24 cellular contexts compared by ENCODE assay signal in the genomic region with DNA sequence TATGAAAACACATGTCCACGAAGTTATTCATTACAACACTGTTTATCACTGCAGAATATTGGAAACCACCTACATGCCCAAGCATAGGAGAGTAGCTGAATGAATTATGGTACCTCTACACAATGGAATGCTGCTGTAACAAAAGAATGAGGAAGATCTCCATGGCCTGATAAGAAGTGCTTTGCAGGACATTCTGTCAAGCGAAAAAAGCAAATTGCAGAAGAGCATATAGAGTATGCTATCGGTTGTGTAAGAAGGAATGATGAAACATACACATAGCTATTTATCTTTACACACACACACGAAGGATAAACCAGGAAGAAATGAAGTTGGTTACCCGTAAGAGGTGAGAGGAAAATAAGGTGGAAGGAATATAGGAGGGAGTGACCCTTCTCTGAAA. TPM values are rescaled to one million over a fixed set of nuclear protein-coding genes. Genes with fewer than 3 reads are reported as not detected.
"Had no signal": no experiment of that assay in that cellular context is flagged by ENCODE, and none has a peak within 500 bp of the region (broad histone marks: within the 10 kb centered on the region; RNA-seq: fewer than 3 reads in every experiment).

No MANE protein-coding gene starts in this region.

- H3K27ac Mint-ChIP-seq: natural killer cell treated with Interleukin-12 subunit alpha and Interleukin-12 subunit beta and Interleukin-15 and Interleukin-18, amount 100 ng/mL, for 72 hours had no signal

- H3K27ac ChIP-seq: cardiac muscle cell, esophagus squamous epithelium, right atrium auricular region, tibial artery, vagina had no signal

- H3K36me3 Mint-ChIP-seq: natural killer cell treated with Interleukin-12 subunit alpha and Interleukin-12 subunit beta and Interleukin-15 and Interleukin-18, amount 100 ng/mL, for 72 hours had no signal

- ATAC-seq: natural killer cell treated with Interleukin-12 subunit alpha and Interleukin-12 subunit beta and Interleukin-15 and Interleukin-18, amount 100 ng/mL, for 72 hours had no signal

- H3K4me3 ChIP-seq: cardiac muscle cell, esophagus squamous epithelium, right atrium auricular region, tibial artery, vagina had no signal

- DNase-seq: activated CD4-positive, CD25-positive, alpha-beta regulatory T cell treated with anti-CD3 and anti-CD28 coated beads, Interleukin-2, amount 50 U/mL, for 72 hours; activated naive CD4-positive, alpha-beta T cell; activated T-cell treated with anti-CD3 and anti-CD28 coated beads for 4 hours; esophagus squamous epithelium; glutamatergic neuron; hypothalamus; kidney glomerular epithelial cell; nucleus accumbens; small intestine; stimulated activated CD4-positive, alpha-beta T cell treated with anti-CD3 and anti-CD28 coated beads, Interleukin-4, amount 100 ng/mL, for 24 hours; stimulated activated naive CD4-positive, alpha-beta T cell; T-helper 9 cell; tibial artery had no signal

- H3K9me3 Mint-ChIP-seq: natural killer cell treated with Interleukin-12 subunit alpha and Interleukin-12 subunit beta and Interleukin-15 and Interleukin-18, amount 100 ng/mL, for 72 hours had no signal

- H3K36me3 ChIP-seq: cardiac muscle cell, esophagus squamous epithelium, right atrium auricular region, tibial artery, vagina had no signal

- H3K27me3 ChIP-seq: right atrium auricular region, vagina had no signal

- H3K9me3 ChIP-seq: esophagus squamous epithelium, right atrium auricular region, tibial artery, vagina had no signal

- H3K4me3 Mint-ChIP-seq: natural killer cell treated with Interleukin-12 subunit alpha and Interleukin-12 subunit beta and Interleukin-15 and Interleukin-18, amount 100 ng/mL, for 72 hours had no signal

- H3K4me1 ChIP-seq: esophagus squamous epithelium, right atrium auricular region, tibial artery, vagina had no signal

RNA-seq across cellular contexts. Expression of gene CEACAM20, which starts 37.5 kb away (rescaled TPM):
- total RNA-seq: activated CD8-positive, alpha-beta memory T cell treated with anti-CD3 and anti-CD28 coated beads for 36 hours; astrocyte; cardiac muscle cell; esophagus squamous epithelium; fibroblast of villous mesenchyme; lower leg skin; mesenteric fat pad; natural killer cell treated with Interleukin-12 subunit alpha and Interleukin-12 subunit beta and Interleukin-15 and Interleukin-18, amount 100 ng/mL, for 72 hours; posterior vena cava; right atrium auricular region; subcutaneous adipose tissue; vagina had no signal
- polyA plus RNA-seq: cardiac muscle cell had no signal

RNA-seq across cellular contexts. Expression of gene IGSF23, which starts 46.4 kb away (rescaled TPM):
- total RNA-seq: activated CD8-positive, alpha-beta memory T cell treated with anti-CD3 and anti-CD28 coated beads for 36 hours; astrocyte; cardiac muscle cell; esophagus squamous epithelium; lower leg skin; mesenteric fat pad; natural killer cell treated with Interleukin-12 subunit alpha and Interleukin-12 subunit beta and Interleukin-15 and Interleukin-18, amount 100 ng/mL, for 72 hours; posterior vena cava; right atrium auricular region; subcutaneous adipose tissue; vagina had no signal
- polyA plus RNA-seq: cardiac muscle cell had no signal
